ENCODE assay signal across 1 cellular context in the genomic region with DNA sequence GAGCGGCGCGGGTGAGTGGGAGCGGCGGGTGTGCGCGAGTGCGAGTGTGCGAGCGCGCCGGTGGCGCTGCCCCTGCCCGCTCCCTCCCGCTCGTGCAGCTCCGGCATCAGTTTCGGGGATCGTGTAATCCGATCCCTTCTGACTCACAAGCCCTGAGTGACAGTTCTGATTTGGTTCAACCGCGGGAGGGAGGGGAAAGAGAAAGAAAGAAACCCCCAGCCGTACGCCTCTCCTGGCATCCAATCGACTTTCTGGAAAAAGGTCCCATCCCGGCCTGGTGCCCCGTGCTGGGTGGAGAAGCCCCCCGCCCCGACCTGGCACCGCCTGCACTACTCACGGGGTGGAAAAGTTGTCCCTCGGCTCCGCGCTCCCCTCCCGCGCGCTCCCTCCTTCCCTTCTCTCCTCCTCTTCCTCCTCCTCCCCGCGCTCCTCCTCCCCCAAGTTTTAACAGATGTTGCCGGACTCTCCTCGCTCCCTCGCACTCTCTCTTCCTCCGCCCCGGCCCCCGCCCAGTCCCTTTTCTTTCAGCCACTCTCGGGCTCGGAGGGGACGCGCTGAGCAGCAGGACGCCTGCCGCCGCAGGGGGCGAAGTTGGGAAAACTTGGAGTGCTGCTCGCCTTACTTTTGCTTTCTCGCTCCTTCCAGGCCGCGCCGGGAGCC.
TF ChIP-seq lines count a peak whose summit lies in the region.

A gene (minus strand): TSS at position 48 of the 660 bp plus-strand sequence. CDS start 13,956 bp downstream, outside the sequence.

TF ChIP-seq in H1, 55 proteins besides CTCF, POLR2A, EP300 and RAD21:
- TF ChIP-seq SIRT6 (IDR thresholded peaks at IDR 0.05; ENCODE audit: low read length): no peak
- 0 out of 2 replicates have a peak, but pooled peaks have one; percentile 6 for TF ChIP-seq TEAD4 (IDR thresholded peaks at IDR 0.05; ENCODE audit: low read depth, low read length)
- no peak; the same call in 1 of the 2 replicates for TF ChIP-seq POLR2AphosphoS5 (IDR thresholded peaks at IDR 0.05; ENCODE audit: low read depth, low read length)
- no peak for TF ChIP-seq BCL11A (IDR thresholded peaks at IDR 0.05; ENCODE audit: low read depth in 2 of 2, low read length in 2 of 2)
- TF ChIP-seq CTBP2 (IDR thresholded peaks at IDR 0.05; ENCODE audit: borderline replicate concordance, insufficient read depth, insufficient read length, low read length): peak; percentile 96
- no peak for TF ChIP-seq SP1 (IDR thresholded peaks at IDR 0.05; ENCODE audit: low read depth, low read length)
- TF ChIP-seq SIX5 (IDR thresholded peaks at IDR 0.05; ENCODE audit: low read depth, low read length): no peak
- no peak for TF ChIP-seq RXRA (IDR thresholded peaks at IDR 0.05; ENCODE audit: insufficient read depth, low read depth, low read length)
- TF ChIP-seq, protein P1, sequence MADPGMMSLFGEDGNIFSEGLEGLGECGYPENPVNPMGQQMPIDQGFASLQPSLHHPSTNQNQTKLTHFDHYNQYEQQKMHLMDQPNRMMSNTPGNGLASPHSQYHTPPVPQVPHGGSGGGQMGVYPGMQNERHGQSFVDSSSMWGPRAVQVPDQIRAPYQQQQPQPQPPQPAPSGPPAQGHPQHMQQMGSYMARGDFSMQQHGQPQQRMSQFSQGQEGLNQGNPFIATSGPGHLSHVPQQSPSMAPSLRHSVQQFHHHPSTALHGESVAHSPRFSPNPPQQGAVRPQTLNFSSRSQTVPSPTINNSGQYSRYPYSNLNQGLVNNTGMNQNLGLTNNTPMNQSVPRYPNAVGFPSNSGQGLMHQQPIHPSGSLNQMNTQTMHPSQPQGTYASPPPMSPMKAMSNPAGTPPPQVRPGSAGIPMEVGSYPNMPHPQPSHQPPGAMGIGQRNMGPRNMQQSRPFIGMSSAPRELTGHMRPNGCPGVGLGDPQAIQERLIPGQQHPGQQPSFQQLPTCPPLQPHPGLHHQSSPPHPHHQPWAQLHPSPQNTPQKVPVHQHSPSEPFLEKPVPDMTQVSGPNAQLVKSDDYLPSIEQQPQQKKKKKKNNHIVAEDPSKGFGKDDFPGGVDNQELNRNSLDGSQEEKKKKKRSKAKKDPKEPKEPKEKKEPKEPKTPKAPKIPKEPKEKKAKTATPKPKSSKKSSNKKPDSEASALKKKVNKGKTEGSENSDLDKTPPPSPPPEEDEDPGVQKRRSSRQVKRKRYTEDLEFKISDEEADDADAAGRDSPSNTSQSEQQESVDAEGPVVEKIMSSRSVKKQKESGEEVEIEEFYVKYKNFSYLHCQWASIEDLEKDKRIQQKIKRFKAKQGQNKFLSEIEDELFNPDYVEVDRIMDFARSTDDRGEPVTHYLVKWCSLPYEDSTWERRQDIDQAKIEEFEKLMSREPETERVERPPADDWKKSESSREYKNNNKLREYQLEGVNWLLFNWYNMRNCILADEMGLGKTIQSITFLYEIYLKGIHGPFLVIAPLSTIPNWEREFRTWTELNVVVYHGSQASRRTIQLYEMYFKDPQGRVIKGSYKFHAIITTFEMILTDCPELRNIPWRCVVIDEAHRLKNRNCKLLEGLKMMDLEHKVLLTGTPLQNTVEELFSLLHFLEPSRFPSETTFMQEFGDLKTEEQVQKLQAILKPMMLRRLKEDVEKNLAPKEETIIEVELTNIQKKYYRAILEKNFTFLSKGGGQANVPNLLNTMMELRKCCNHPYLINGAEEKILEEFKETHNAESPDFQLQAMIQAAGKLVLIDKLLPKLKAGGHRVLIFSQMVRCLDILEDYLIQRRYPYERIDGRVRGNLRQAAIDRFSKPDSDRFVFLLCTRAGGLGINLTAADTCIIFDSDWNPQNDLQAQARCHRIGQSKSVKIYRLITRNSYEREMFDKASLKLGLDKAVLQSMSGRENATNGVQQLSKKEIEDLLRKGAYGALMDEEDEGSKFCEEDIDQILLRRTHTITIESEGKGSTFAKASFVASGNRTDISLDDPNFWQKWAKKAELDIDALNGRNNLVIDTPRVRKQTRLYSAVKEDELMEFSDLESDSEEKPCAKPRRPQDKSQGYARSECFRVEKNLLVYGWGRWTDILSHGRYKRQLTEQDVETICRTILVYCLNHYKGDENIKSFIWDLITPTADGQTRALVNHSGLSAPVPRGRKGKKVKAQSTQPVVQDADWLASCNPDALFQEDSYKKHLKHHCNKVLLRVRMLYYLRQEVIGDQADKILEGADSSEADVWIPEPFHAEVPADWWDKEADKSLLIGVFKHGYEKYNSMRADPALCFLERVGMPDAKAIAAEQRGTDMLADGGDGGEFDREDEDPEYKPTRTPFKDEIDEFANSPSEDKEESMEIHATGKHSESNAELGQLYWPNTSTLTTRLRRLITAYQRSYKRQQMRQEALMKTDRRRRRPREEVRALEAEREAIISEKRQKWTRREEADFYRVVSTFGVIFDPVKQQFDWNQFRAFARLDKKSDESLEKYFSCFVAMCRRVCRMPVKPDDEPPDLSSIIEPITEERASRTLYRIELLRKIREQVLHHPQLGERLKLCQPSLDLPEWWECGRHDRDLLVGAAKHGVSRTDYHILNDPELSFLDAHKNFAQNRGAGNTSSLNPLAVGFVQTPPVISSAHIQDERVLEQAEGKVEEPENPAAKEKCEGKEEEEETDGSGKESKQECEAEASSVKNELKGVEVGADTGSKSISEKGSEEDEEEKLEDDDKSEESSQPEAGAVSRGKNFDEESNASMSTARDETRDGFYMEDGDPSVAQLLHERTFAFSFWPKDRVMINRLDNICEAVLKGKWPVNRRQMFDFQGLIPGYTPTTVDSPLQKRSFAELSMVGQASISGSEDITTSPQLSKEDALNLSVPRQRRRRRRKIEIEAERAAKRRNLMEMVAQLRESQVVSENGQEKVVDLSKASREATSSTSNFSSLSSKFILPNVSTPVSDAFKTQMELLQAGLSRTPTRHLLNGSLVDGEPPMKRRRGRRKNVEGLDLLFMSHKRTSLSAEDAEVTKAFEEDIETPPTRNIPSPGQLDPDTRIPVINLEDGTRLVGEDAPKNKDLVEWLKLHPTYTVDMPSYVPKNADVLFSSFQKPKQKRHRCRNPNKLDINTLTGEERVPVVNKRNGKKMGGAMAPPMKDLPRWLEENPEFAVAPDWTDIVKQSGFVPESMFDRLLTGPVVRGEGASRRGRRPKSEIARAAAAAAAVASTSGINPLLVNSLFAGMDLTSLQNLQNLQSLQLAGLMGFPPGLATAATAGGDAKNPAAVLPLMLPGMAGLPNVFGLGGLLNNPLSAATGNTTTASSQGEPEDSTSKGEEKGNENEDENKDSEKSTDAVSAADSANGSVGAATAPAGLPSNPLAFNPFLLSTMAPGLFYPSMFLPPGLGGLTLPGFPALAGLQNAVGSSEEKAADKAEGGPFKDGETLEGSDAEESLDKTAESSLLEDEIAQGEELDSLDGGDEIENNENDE (IDR thresholded peaks at IDR 0.05; ENCODE audit: insufficient replicate concordance, low read length): no peak
- peak; percentile 59 for TF ChIP-seq SAP30 (IDR thresholded peaks at IDR 0.05; ENCODE audit: insufficient read depth, insufficient replicate concordance, low read length)
- TF ChIP-seq CREB1 (IDR thresholded peaks at IDR 0.05): 0 out of 2 replicates have a peak, but pooled peaks have one; percentile 13
- peak; percentile 51 for TF ChIP-seq KDM1A (IDR thresholded peaks at IDR 0.05; ENCODE audit: borderline replicate concordance, low read length)
- peak; percentile 35 to 69; a peak in 2 of 4 replicates for TF ChIP-seq SIN3A (conservative IDR thresholded peaks at IDR 0.05 in 1 of 2, IDR thresholded peaks at IDR 0.05 in 1 of 2; ENCODE audit: low read depth in 1 of 2, low read length in 2 of 2)
- peak; percentile 67 for TF ChIP-seq ASH2L (IDR thresholded peaks at IDR 0.05; ENCODE audit: low read length)
- peak; percentile 6; the same call in 1 of the 2 replicates for TF ChIP-seq YY1 (IDR thresholded peaks at IDR 0.05; ENCODE audit: low read depth, low read length)
- TF ChIP-seq, protein P2, sequence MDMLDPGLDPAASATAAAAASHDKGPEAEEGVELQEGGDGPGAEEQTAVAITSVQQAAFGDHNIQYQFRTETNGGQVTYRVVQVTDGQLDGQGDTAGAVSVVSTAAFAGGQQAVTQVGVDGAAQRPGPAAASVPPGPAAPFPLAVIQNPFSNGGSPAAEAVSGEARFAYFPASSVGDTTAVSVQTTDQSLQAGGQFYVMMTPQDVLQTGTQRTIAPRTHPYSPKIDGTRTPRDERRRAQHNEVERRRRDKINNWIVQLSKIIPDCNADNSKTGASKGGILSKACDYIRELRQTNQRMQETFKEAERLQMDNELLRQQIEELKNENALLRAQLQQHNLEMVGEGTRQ (IDR thresholded peaks at IDR 0.05; ENCODE audit: low read length): no peak
- TF ChIP-seq KDM4A (IDR thresholded peaks at IDR 0.05; ENCODE audit: low read depth, low read length, severe bottlenecking): peak; percentile 89
- TF ChIP-seq TAF1 (IDR thresholded peaks at IDR 0.05; ENCODE audit: low read depth, low read length): no peak; the same call in 1 of the 2 replicates
- no peak for TF ChIP-seq CEBPB (IDR thresholded peaks at IDR 0.05; ENCODE audit: low read depth, low read length)
- peak; percentile 82 for TF ChIP-seq EGR1 (IDR thresholded peaks at IDR 0.05; ENCODE audit: borderline replicate concordance, low read depth, low read length)
- no peak for TF ChIP-seq GABPA (IDR thresholded peaks at IDR 0.05; ENCODE audit: borderline replicate concordance, insufficient read depth, low read length)
- TF ChIP-seq, protein P3, sequence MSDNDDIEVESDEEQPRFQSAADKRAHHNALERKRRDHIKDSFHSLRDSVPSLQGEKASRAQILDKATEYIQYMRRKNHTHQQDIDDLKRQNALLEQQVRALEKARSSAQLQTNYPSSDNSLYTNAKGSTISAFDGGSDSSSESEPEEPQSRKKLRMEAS (IDR thresholded peaks at IDR 0.05): peak; percentile 30; the same call in 1 of the 2 replicates
- no peak for TF ChIP-seq CBX8 (IDR thresholded peaks at IDR 0.05; ENCODE audit: borderline replicate concordance, low read depth, low read length)
- peak; percentile 98 for TF ChIP-seq RBBP5 (IDR thresholded peaks at IDR 0.05; ENCODE audit: borderline replicate concordance, low read depth, low read length)
- TF ChIP-seq RFX5 (IDR thresholded peaks at IDR 0.05; ENCODE audit: borderline replicate concordance, low read depth, low read length): no peak
- TF ChIP-seq GTF2F1 (IDR thresholded peaks at IDR 0.05; ENCODE audit: borderline replicate concordance, low read depth, low read length): no peak
- peak; percentile 79 for TF ChIP-seq JUND (IDR thresholded peaks at IDR 0.05; ENCODE audit: low read length)
- TF ChIP-seq JUN (IDR thresholded peaks at IDR 0.05; ENCODE audit: low read depth, low read length): no peak
- no peak for TF ChIP-seq SRF (IDR thresholded peaks at IDR 0.05; ENCODE audit: low read depth, low read length)
- TF ChIP-seq NRF1 (IDR thresholded peaks at IDR 0.05; ENCODE audit: low read depth, low read length): no peak
- no peak for TF ChIP-seq SUZ12 (IDR thresholded peaks at IDR 0.05; ENCODE audit: low read length)
- no peak for TF ChIP-seq SP2 (IDR thresholded peaks at IDR 0.05; ENCODE audit: low read length)
- peak; percentile 77; the same call in 1 of the 2 replicates for TF ChIP-seq TCF12 (IDR thresholded peaks at IDR 0.05; ENCODE audit: low read depth, low read length)
- TF ChIP-seq RNF2 (IDR thresholded peaks at IDR 0.05; ENCODE audit: borderline replicate concordance, low read depth, low read length, missing control alignments, poor library complexity, severe bottlenecking): no peak
- no peak for TF ChIP-seq CHD1 (IDR thresholded peaks at IDR 0.05; ENCODE audit: low read depth, low read length)
- TF ChIP-seq TAF7 (optimal IDR thresholded peaks at IDR 0.05; ENCODE audit: borderline replicate concordance, low read depth, low read length): no peak
- TF ChIP-seq TBP (IDR thresholded peaks at IDR 0.05; ENCODE audit: low read depth, low read length): no peak
- TF ChIP-seq ZNF274 (IDR thresholded peaks at IDR 0.05; ENCODE audit: borderline replicate concordance, extremely low read depth, low read length): no peak
